In genomic region chr12:95553202-95553943, GRCh38 we compare ENCODE assay signal across 18 cellular contexts. TPM values are rescaled to one million over a fixed set of nuclear protein-coding genes. Genes with fewer than 3 reads are reported as not detected.
DNase-seq lines count a peak whose midpoint lies in the region; ATAC-seq and TF ChIP-seq lines count a peak whose summit lies in the region.
"Had no signal": no experiment of that assay in that cellular context is flagged by ENCODE, and none has a peak within 500 bp of the region (broad histone marks: within the 10 kb centered on the region; RNA-seq: fewer than 3 reads in every experiment).

No MANE protein-coding gene starts in this region.

- no peak for TF ChIP-seq EP300 in tibial nerve (IDR thresholded peaks at IDR 0.05)

- no peak for TF ChIP-seq CTCF in tibial nerve (IDR thresholded peaks at IDR 0.05)

- peak overlapping the region; percentile 96 for H3K4me3 Mint-ChIP-seq in activated naive CD8-positive, alpha-beta T cell treated with anti-CD3 and anti-CD28 coated beads, Interleukin-2, amount 10 ng/mL, durations not matched to agents 7 days and 5 days
- H3K4me3 Mint-ChIP-seq: activated B cell treated with CpG ODN at 0.5 μM for 24 hours had no signal

- H3K4me1 ChIP-seq in tibial nerve = no peaks in the 10 kb centered on the region
- H3K4me1 ChIP-seq: breast epithelium, vagina had no signal

- peaks cover 2% of the 10 kb centered on the region for H3K9me3 Mint-ChIP-seq in activated naive CD8-positive, alpha-beta T cell treated with anti-CD3 and anti-CD28 coated beads, Interleukin-2, amount 10 ng/mL, durations not matched to agents 7 days and 5 days
- H3K9me3 Mint-ChIP-seq: activated B cell treated with CpG ODN at 0.5 μM for 24 hours had no signal

- peak overlapping the region; percentile 99 for H3K27ac Mint-ChIP-seq in activated naive CD8-positive, alpha-beta T cell treated with anti-CD3 and anti-CD28 coated beads, Interleukin-2, amount 10 ng/mL, durations not matched to agents 7 days and 5 days
- H3K27ac Mint-ChIP-seq: activated B cell treated with CpG ODN at 0.5 μM for 24 hours had no signal

- no peak overlapping the region for H3K4me3 ChIP-seq in tibial nerve
- H3K4me3 ChIP-seq: BLaER1, breast epithelium, skin epidermis, vagina had no signal

- WGBS in tibial nerve, 2 donors = 88 to 89% methylated on average over 5 of the region's 5 CpGs

- peak; percentile 35 for ATAC-seq in activated naive CD8-positive, alpha-beta T cell treated with anti-CD3 and anti-CD28 coated beads, Interleukin-2, amount 10 ng/mL, durations not matched to agents 7 days and 5 days (ENCODE audit: low read depth)
- no peak for ATAC-seq in HG03442 (IDR thresholded peaks at IDR 0.05; ENCODE audit: unreplicated experiment)
- ATAC-seq: left cardiac atrium had no signal

- peaks cover 39% of the 10 kb centered on the region for H3K4me1 Mint-ChIP-seq in activated naive CD8-positive, alpha-beta T cell treated with anti-CD3 and anti-CD28 coated beads, Interleukin-2, amount 10 ng/mL, durations not matched to agents 7 days and 5 days

- H3K27ac ChIP-seq in tibial nerve = no peak overlapping the region
- H3K27ac ChIP-seq: BLaER1, breast epithelium, skin epidermis, vagina had no signal

- H3K9me3 ChIP-seq in tibial nerve = no peaks in the 10 kb centered on the region
- H3K9me3 ChIP-seq: breast epithelium, vagina had no signal

- no peaks in the 10 kb centered on the region for H3K36me3 ChIP-seq in tibial nerve
- H3K36me3 ChIP-seq: BLaER1, breast epithelium, vagina had no signal

- DNase-seq in stimulated activated CD8-positive, alpha-beta memory T cell treated with anti-CD3 and anti-CD28 coated beads, Interleukin-4, amount 100 ng/mL, for 24 hours (ENCODE audit: low read depth) = peak; percentile 7
- DNase-seq in stimulated activated CD8-positive, alpha-beta memory T cell treated with anti-CD3 and anti-CD28 coated beads, Interleukin-4, amount 100 ng/mL, for 48 hours = no peak
- DNase-seq in NOMO-1 (lab: John Stamatoyannopoulos, UW; ENCODE audit: unreplicated experiment in 2 of 2) (peak; percentile 54 to 71), tibial nerve (ENCODE audit: low spot score in 2 of 2) (no peak), amniotic stem cell (lab: John Stamatoyannopoulos, UW) (no peak)
- peak; percentile 45 for DNase-seq in activated naive CD8-positive, alpha-beta T cell treated with anti-CD3 and anti-CD28 coated beads, Interleukin-2, amount 10 ng/mL, durations not matched to agents 7 days and 5 days
- DNase-seq: activated B cell treated with CpG ODN at 0.5 μM for 24 hours; activated effector memory CD4-positive, alpha-beta T cell treated with anti-CD3 and anti-CD28 coated beads, Interleukin-2, amount 50 U/mL, for 16 hours; DMS79; hippocampal formation; left cardiac atrium; NCI-H1417 treated with DMSO at 0.1 percent for 48 hours; NCI-H345 had no signal

- no peak for TF ChIP-seq POLR2A in tibial nerve (IDR thresholded peaks at IDR 0.05)

- H3K27me3 Mint-ChIP-seq in activated naive CD8-positive, alpha-beta T cell treated with anti-CD3 and anti-CD28 coated beads, Interleukin-2, amount 10 ng/mL, durations not matched to agents 7 days and 5 days = no peaks in the 10 kb centered on the region
- H3K27me3 Mint-ChIP-seq: activated B cell treated with CpG ODN at 0.5 μM for 24 hours had no signal

- peaks cover 21% of the 10 kb centered on the region for H3K36me3 Mint-ChIP-seq in activated naive CD8-positive, alpha-beta T cell treated with anti-CD3 and anti-CD28 coated beads, Interleukin-2, amount 10 ng/mL, durations not matched to agents 7 days and 5 days

- no peaks in the 10 kb centered on the region for H3K27me3 ChIP-seq in tibial nerve
- H3K27me3 ChIP-seq: BLaER1, breast epithelium, vagina had no signal

- POLR2A ChIA-PET in activated naive CD8-positive, alpha-beta T cell treated with anti-CD3 and anti-CD28 coated beads, Interleukin-2, amount 10 ng/mL, durations not matched to agents 7 days and 5 days (lab: Charles Lee) = interaction anchor here (0.6 to 1.2 kb wide), 3 partner anchors 19 to 79 kb away, joined by 3 to 5 read pairs (median 4); partner anchors contain the start of gene METAP2

RNA-seq across cellular contexts. Expression of gene USP44, which starts 2.1 kb away (rescaled TPM):
- total RNA-seq in activated naive CD8-positive, alpha-beta T cell treated with anti-CD3 and anti-CD28 coated beads, Interleukin-2, amount 10 ng/mL, durations not matched to agents 7 days and 5 days = 10 to 100 TPM; 25.8 to 28.8 TPM
- total RNA-seq in tibial nerve = 10 to 100 TPM in 3 of 4 donors, 1 to 10 TPM in 1; 9.2 to 25.5 (median 12.3) TPM

Comparison
In these comparisons a context has a peak if more than half of its experiments do, and no peak if none do; other contexts are left out.
1. DNase-seq: peak in stimulated activated CD8-positive, alpha-beta memory T cell treated with anti-CD3 and anti-CD28 coated beads, Interleukin-4, amount 100 ng/mL, for 24 hours (single experiment), NOMO-1 (2 of 2) and activated naive CD8-positive, alpha-beta T cell treated with anti-CD3 and anti-CD28 coated beads, Interleukin-2, amount 10 ng/mL, durations not matched to agents 7 days and 5 days (single experiment); none in stimulated activated CD8-positive, alpha-beta memory T cell treated with anti-CD3 and anti-CD28 coated beads, Interleukin-4, amount 100 ng/mL, for 48 hours (single experiment), tibial nerve (0 of 2) and amniotic stem cell (single experiment).